24 cellular contexts compared by ENCODE assay signal in genomic region chr6:28948782-28949486, GRCh38. TPM values are rescaled to one million over a fixed set of nuclear protein-coding genes. Genes with fewer than 3 reads are reported as not detected.
DNase-seq lines count a peak whose midpoint lies in the region; ATAC-seq and TF ChIP-seq lines count a peak whose summit lies in the region.
"Had no signal": no experiment of that assay in that cellular context is flagged by ENCODE, and none has a peak within 500 bp of the region (broad histone marks: within the 10 kb centered on the region; RNA-seq: fewer than 3 reads in every experiment).

No MANE protein-coding gene starts in this region.

- H3K79me1 ChIP-seq in trophoblast cell (ENCODE audit: low read length): peaks cover 3% of the 10 kb centered on the region

- no peak overlapping the region for H3K4me2 ChIP-seq in trophoblast cell (ENCODE audit: low read length)

- H3K36me3 ChIP-seq in SJCRH30: no peaks in the 10 kb centered on the region
- H3K36me3 ChIP-seq in trophoblast cell (ENCODE audit: control insufficient read depth in 1 of 2, insufficient read depth in 2 of 2, low read length in 2 of 2): no peaks in the 10 kb centered on the region
- H3K36me3 ChIP-seq in tibial artery: no peaks in the 10 kb centered on the region
- H3K36me3 ChIP-seq: pancreas had no signal

- H2AFZ ChIP-seq in trophoblast cell (ENCODE audit: insufficient read depth, low read length, poor library complexity): no peak overlapping the region

- H3K27me3 ChIP-seq in SJCRH30: no peaks in the 10 kb centered on the region
- no peaks in the 10 kb centered on the region for H3K27me3 ChIP-seq in trophoblast cell (ENCODE audit: insufficient read depth, low read length)
- H3K27me3 ChIP-seq in tibial artery: peaks cover 0 to 3% of the 10 kb centered on the region in 2 donors
- H3K27me3 ChIP-seq: dorsolateral prefrontal cortex, pancreas had no signal

- no peak overlapping the region for H3K4ac ChIP-seq in trophoblast cell (ENCODE audit: low read depth, low read length)

- no peak overlapping the region for H4K91ac ChIP-seq in trophoblast cell (ENCODE audit: low read depth, low read length)

- no peak for ATAC-seq in GM21528 (IDR thresholded peaks at IDR 0.05; ENCODE audit: low FRiP score, unreplicated experiment)
- ATAC-seq: pancreas; SK-N-SH treated with all-trans-retinoic acid at 6 μM for 48 hours; stimulated activated naive B cell treated with anti-CD40 and anti-IgM and Interleukin-4, amounts not matched to agents 10 μg/mL and 1 μg/mL and 100 μg/mL, for 72 hours had no signal

- H3K4me1 ChIP-seq in SJCRH30 (no peaks in the 10 kb centered on the region), trophoblast cell (ENCODE audit: control insufficient read depth in 1 of 2, insufficient read depth in 2 of 2, low read length in 2 of 2) (peaks cover 0 to 5% of the 10 kb centered on the region in 2 experiments), tibial artery (peaks cover 0 to 9% (median 4%) of the 10 kb centered on the region in 4 donors)

- H3K9me3 ChIP-seq in SJCRH30 (replicated peaks): no peaks in the 10 kb centered on the region
- H3K9me3 ChIP-seq in trophoblast cell (ENCODE audit: insufficient read depth, low read depth, low read length): no peaks in the 10 kb centered on the region
- H3K9me3 ChIP-seq in tibial artery: no peaks in the 10 kb centered on the region
- H3K9me3 ChIP-seq: pancreas had no signal

- no peak overlapping the region for H3K18ac ChIP-seq in trophoblast cell (ENCODE audit: low read length)

- H2BK12ac ChIP-seq in trophoblast cell (ENCODE audit: low read length): peak overlapping the region; percentile 9

- H2AK5ac ChIP-seq in trophoblast cell (ENCODE audit: low read length): no peak overlapping the region

- no peak overlapping the region for H4K8ac ChIP-seq in trophoblast cell (ENCODE audit: low read depth, low read length)

- TF ChIP-seq CTCF in tibial artery (IDR thresholded peaks at IDR 0.05): no peak

- WGBS in trophoblast cell (ENCODE audit: extremely low coverage, insufficient coverage, insufficient read length): no CpG with 5 or more reads among the region's 23 CpGs

- H3K23ac ChIP-seq in trophoblast cell (ENCODE audit: low read length): no peak overlapping the region

- H4K12ac ChIP-seq in trophoblast cell (ENCODE audit: low read depth, low read length): no peak overlapping the region

- no peak overlapping the region for H3K9ac ChIP-seq in trophoblast cell (ENCODE audit: low read length)

- H3K14ac ChIP-seq in trophoblast cell (ENCODE audit: low read length): no peak overlapping the region

- intact Hi-C loops in tibial artery (cut with DNase I; ENCODE audit: low total_unique reads): no loop called here

- peak; percentile 54 for DNase-seq in EH (ENCODE audit: low read depth)
- DNase-seq in HT1080 (ENCODE audit: low read depth): peak; percentile 33
- DNase-seq in SJCRH30: peak in 1 of 2 experiments; percentile 27
- peak in 1 of 2 donors; percentile 13 for DNase-seq in trophoblast cell
- no peak for DNase-seq in tibial artery
- no peak for DNase-seq in NCI-H1694 treated with DMSO at 0.1 percent for 48 hours (lab: John Stamatoyannopoulos, UW)
- DNase-seq: activated CD4-positive, alpha-beta T cell treated with anti-CD3 and anti-CD28 coated beads, Interleukin-2, amount 50 U/mL, for 4 hours; activated CD8-positive, alpha-beta memory T cell treated with anti-CD3 and anti-CD28 coated beads, Interleukin-2, amount 50 U/mL, for 4 hours; activated naive CD8-positive, alpha-beta T cell treated with anti-CD3 and anti-CD28 coated beads, Interleukin-2, amount 10 ng/mL, durations not matched to agents 7 days and 5 days; dorsolateral prefrontal cortex; GDM1; IMR-90; kidney glomerular epithelial cell; NCI-H1105 treated with DMSO at 0.1 percent for 48 hours; NCI-H2107; NCI-H510A; nephron progenitor cell; stimulated activated CD4-positive, alpha-beta T cell treated with anti-CD3 and anti-CD28 coated beads, Interleukin-4, amount 100 ng/mL, for 1 hour; stimulated activated naive B cell treated with anti-CD40 and anti-IgM and Interleukin-4, amounts not matched to agents 10 μg/mL and 1 μg/mL and 100 μg/mL, for 72 hours had no signal

- no peak overlapping the region for H3K27ac ChIP-seq in SJCRH30
- peak overlapping the region; percentile 19 for H3K27ac ChIP-seq in trophoblast cell (ENCODE audit: low read depth, low read length)
- no peak overlapping the region for H3K27ac ChIP-seq in tibial artery
- H3K27ac ChIP-seq: dorsolateral prefrontal cortex, HL-60, pancreas had no signal

- peak overlapping the region; percentile 33 for H3K4me3 ChIP-seq in SJCRH30
- no peak overlapping the region for H3K4me3 ChIP-seq in trophoblast cell (ENCODE audit: low read depth, low read length)
- no peak overlapping the region for H3K4me3 ChIP-seq in tibial artery
- H3K4me3 ChIP-seq: dorsolateral prefrontal cortex, lung, pancreas had no signal

- no peak overlapping the region for H2BK120ac ChIP-seq in trophoblast cell (ENCODE audit: insufficient read depth, low read length, poor library complexity)

- H2BK5ac ChIP-seq in trophoblast cell (ENCODE audit: low read depth, low read length, poor library complexity): no peak overlapping the region

- H3K79me2 ChIP-seq in trophoblast cell (ENCODE audit: control insufficient read depth, insufficient read depth, low read length, poor library complexity): peaks cover under 1% of the 10 kb centered on the region

RNA-seq across cellular contexts. Expression of gene TRIM27, which starts 25.1 kb away (rescaled TPM):
- 87.3 and 89.5 TPM in 2 replicates for total RNA-seq in HT1080 (2014; rRNA removed; shearing (Covaris generic))
- 68.2 and 68.5 TPM in 2 replicates for polyA plus RNA-seq in HT1080 (2015; cell fraction: cytosol; rRNA removed)
- 148 and 152 TPM in 2 replicates for polyA plus RNA-seq in HT1080 (2015; cell fraction: nucleus; rRNA removed)
- total RNA-seq in SJCRH30 (2014; rRNA removed; shearing (Covaris generic)): 48.2 and 52.8 TPM in 2 replicates
- polyA plus RNA-seq in trophoblast cell (2013): 53.3 and 54.2 TPM in 2 replicates

RNA-seq across cellular contexts. Expression of gene ZNF311, which starts 56.2 kb away (rescaled TPM):
- 0.40 and 0.51 TPM in 2 replicates for total RNA-seq in HT1080 (2014; rRNA removed; shearing (Covaris generic))
- polyA plus RNA-seq in HT1080 (2015; cell fraction: cytosol; rRNA removed): 0.60 and 0.88 TPM in 2 replicates
- polyA plus RNA-seq in HT1080 (2015; cell fraction: nucleus; rRNA removed): 2.1 TPM in 2 replicates
- total RNA-seq in SJCRH30 (2014; rRNA removed; shearing (Covaris generic)): not detected in 2 replicates
- 0.53 and 0.67 TPM in 2 replicates for polyA plus RNA-seq in trophoblast cell (2013)

Comparison
In these comparisons a context has a peak if more than half of its experiments do, and no peak if none do; other contexts are left out.
1. DNase-seq: peak in EH (single experiment) and HT1080 (single experiment); none in tibial artery (0 of 2) and NCI-H1694 treated with DMSO at 0.1 percent for 48 hours (single experiment).